14 cellular contexts compared by ENCODE assay signal in the genomic region with DNA sequence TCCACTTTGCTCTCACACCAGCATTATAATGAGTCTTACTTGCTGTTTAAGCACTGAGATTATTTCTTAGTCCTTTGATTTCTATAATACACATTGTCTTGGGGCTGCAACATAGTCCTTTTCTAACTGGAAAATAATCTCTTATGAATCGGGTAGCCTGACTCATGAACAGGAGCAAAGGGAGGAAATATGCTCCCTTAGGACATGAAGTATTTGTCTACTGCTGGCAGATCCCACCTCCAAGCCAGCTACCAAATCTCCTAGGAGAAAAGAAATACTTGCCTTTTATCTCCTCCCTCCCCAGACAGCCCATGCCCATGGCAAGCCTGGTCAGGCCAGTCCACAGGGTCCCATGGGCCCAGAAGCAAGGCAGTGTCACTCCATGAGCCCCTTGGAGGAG.
"Had no signal": no experiment of that assay in that cellular context is flagged by ENCODE, and none has a peak within 500 bp of the region (broad histone marks: within the 10 kb centered on the region; RNA-seq: fewer than 3 reads in every experiment).

No MANE protein-coding gene starts in this region.

- H3K27me3 ChIP-seq: body of pancreas, ovary, spleen, tibial artery, vagina had no signal

- H3K4me1 ChIP-seq: body of pancreas, spleen, tibial artery, vagina had no signal

- H3K36me3 Mint-ChIP-seq: activated CD4-positive, alpha-beta memory T cell treated with anti-CD3 and anti-CD28 coated beads for 36 hours had no signal

- H3K9me3 ChIP-seq: body of pancreas, ovary, spleen, tibial artery, vagina had no signal

- DNase-seq: activated CD4-positive, alpha-beta memory T cell treated with anti-CD3 and anti-CD28 coated beads for 36 hours; activated CD4-positive, alpha-beta T cell treated with anti-CD3 and anti-CD28 coated beads for 36 hours; activated effector memory CD4-positive, alpha-beta T cell treated with anti-CD3 and anti-CD28 coated beads, Interleukin-2, amount 50 U/mL, for 16 hours; activated T-cell treated with anti-CD3 and anti-CD28 coated beads, Interleukin-2, amount 50 U/mL, for 24 hours; effector memory CD8-positive, alpha-beta T cell; ovary; spleen; tibial artery had no signal

- H3K9me3 Mint-ChIP-seq: activated CD4-positive, alpha-beta memory T cell treated with anti-CD3 and anti-CD28 coated beads for 36 hours; activated naive CD4-positive, alpha-beta T cell treated with anti-CD3 and anti-CD28 coated beads, Interleukin-2, amount 50 U/mL, for 24 hours; activated T-cell treated with anti-CD3 and anti-CD28 coated beads, Interleukin-2, amount 50 U/mL, for 24 hours; dendritic cell treated with granulocyte-macrophage colony-stimulating factor and Interleukin-4, amounts not matched to agents 40 ng/mL and 50 ng/mL, for 4 days; effector memory CD8-positive, alpha-beta T cell; nephron had no signal

- H3K27ac ChIP-seq: body of pancreas, epithelial cell of prostate, ovary, spleen, tibial artery, vagina had no signal

- H3K36me3 ChIP-seq: ovary had no signal

- H3K4me3 ChIP-seq: body of pancreas, ovary, spleen, tibial artery, vagina had no signal

- H3K4me1 Mint-ChIP-seq: activated CD4-positive, alpha-beta T cell treated with anti-CD3 and anti-CD28 coated beads for 36 hours; activated naive CD4-positive, alpha-beta T cell treated with anti-CD3 and anti-CD28 coated beads, Interleukin-2, amount 50 U/mL, for 24 hours; nephron had no signal

- H3K27me3 Mint-ChIP-seq: activated CD4-positive, alpha-beta memory T cell treated with anti-CD3 and anti-CD28 coated beads for 36 hours; activated CD4-positive, alpha-beta T cell treated with anti-CD3 and anti-CD28 coated beads for 36 hours; activated naive CD4-positive, alpha-beta T cell treated with anti-CD3 and anti-CD28 coated beads, Interleukin-2, amount 50 U/mL, for 24 hours; activated T-cell treated with anti-CD3 and anti-CD28 coated beads, Interleukin-2, amount 50 U/mL, for 24 hours; dendritic cell treated with granulocyte-macrophage colony-stimulating factor and Interleukin-4, amounts not matched to agents 40 ng/mL and 50 ng/mL, for 4 days; effector memory CD8-positive, alpha-beta T cell had no signal

- H3K4me3 Mint-ChIP-seq: activated CD4-positive, alpha-beta memory T cell treated with anti-CD3 and anti-CD28 coated beads for 36 hours; activated CD4-positive, alpha-beta T cell treated with anti-CD3 and anti-CD28 coated beads for 36 hours; activated naive CD4-positive, alpha-beta T cell treated with anti-CD3 and anti-CD28 coated beads, Interleukin-2, amount 50 U/mL, for 24 hours; activated T-cell treated with anti-CD3 and anti-CD28 coated beads, Interleukin-2, amount 50 U/mL, for 24 hours; dendritic cell treated with granulocyte-macrophage colony-stimulating factor and Interleukin-4, amounts not matched to agents 40 ng/mL and 50 ng/mL, for 4 days; effector memory CD8-positive, alpha-beta T cell; nephron had no signal

- H3K27ac Mint-ChIP-seq: activated CD4-positive, alpha-beta memory T cell treated with anti-CD3 and anti-CD28 coated beads for 36 hours; activated CD4-positive, alpha-beta T cell treated with anti-CD3 and anti-CD28 coated beads for 36 hours; activated naive CD4-positive, alpha-beta T cell treated with anti-CD3 and anti-CD28 coated beads, Interleukin-2, amount 50 U/mL, for 24 hours; activated T-cell treated with anti-CD3 and anti-CD28 coated beads, Interleukin-2, amount 50 U/mL, for 24 hours; dendritic cell treated with granulocyte-macrophage colony-stimulating factor and Interleukin-4, amounts not matched to agents 40 ng/mL and 50 ng/mL, for 4 days; nephron had no signal
